Comparison of ENCODE assay signal across 1 cellular context in the genomic region with DNA sequence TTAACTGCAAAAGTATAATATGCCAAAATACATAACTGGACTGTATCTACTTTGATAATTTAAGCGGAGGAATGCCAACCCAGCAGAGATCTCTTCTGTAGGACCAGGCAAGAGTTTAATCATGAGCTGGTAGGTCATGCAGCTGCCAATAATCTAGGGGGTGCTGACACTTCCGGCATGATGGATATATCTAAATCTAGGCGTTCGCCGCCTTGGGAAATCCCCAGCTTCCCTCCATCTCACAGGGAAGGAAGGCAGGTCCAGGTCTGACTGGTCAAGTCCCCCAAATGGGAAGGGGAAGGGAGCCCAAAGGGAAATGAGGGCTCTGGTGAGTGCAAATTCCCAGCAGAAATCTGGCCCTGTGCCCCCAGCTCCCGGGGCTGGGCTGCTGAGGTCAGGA.
TF ChIP-seq lines count a peak whose summit lies in the region.

No MANE protein-coding gene starts in this region.

TF ChIP-seq in endothelial cell of umbilical vein, 7 proteins besides CTCF, POLR2A, EP300 and RAD21 (continued from another document):
- TF ChIP-seq POLR2AphosphoS5 (IDR thresholded peaks at IDR 0.05; ENCODE audit: insufficient read depth, low read depth, low read length) (no peak), FOS (IDR thresholded peaks at IDR 0.05; ENCODE audit: borderline replicate concordance, insufficient read depth, low read length) (no peak), EZH2 (IDR thresholded peaks at IDR 0.05; ENCODE audit: borderline replicate concordance, low read depth, low read length, severe bottlenecking) (no peak), GATA2 (IDR thresholded peaks at IDR 0.05; ENCODE audit: insufficient read depth, insufficient read length, low read depth, low read length) (no peak)
- TF ChIP-seq, protein P1, sequence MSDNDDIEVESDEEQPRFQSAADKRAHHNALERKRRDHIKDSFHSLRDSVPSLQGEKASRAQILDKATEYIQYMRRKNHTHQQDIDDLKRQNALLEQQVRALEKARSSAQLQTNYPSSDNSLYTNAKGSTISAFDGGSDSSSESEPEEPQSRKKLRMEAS (IDR thresholded peaks at IDR 0.05; ENCODE audit: insufficient read depth, insufficient read length) = no peak
TF ChIP-seq in endothelial cell of umbilical vein: peak in this region for 0.
